ENCODE assay signal across 15 cellular contexts in the genomic region with DNA sequence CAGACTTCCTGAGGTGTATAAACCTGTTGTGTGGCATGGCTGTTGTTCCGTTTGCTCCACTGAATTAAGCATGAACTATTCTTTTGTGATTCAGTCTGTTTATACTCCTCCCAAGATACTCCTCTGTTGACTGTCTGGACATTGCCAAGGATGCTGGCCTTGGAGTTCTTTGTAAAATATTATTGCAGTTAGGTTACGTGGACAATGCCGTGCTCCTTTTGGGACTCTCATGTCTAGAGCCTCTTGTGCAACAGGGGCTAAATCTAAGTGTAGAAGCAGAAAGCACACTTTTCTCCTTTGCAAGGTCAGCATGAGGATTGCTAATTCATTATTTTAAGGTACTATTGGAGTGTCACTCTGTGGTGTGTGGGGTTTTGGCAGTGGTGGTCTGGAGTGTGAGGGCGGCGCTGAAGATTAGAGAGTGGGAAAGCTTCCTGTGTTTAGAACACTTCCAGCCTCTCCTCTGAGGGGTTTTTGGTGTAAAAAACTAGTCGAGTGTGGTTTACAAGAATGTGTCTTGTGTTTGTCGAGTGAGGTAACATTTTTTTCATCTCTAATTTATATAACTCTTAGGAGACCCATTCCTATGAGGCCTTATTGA.
DNase-seq lines count a peak whose midpoint lies in the region; ATAC-seq, FAIRE-seq and TF ChIP-seq lines count a peak whose summit lies in the region.
"Had no signal": no experiment of that assay in that cellular context is flagged by ENCODE, and none has a peak within 500 bp of the region (broad histone marks: within the 10 kb centered on the region; RNA-seq: fewer than 3 reads in every experiment).

No MANE protein-coding gene starts in this region.

- DNase-seq in GM23248 (no peak), astrocyte of the hippocampus (ENCODE audit: low read depth, low spot score) (peak; percentile 62), right cardiac atrium (no peak), sigmoid colon (no peak), RCC 7860 (ENCODE audit: low spot score) (no peak), SK-N-DZ (ENCODE audit: low spot score) (no peak), T-helper 17 cell (no peak)
- DNase-seq: activated B cell treated with CpG ODN at 0.5 μM for 24 hours, NCI-H446 treated with DMSO at 0.1 percent for 48 hours had no signal

- no peak for TF ChIP-seq EP300 in sigmoid colon (IDR thresholded peaks at IDR 0.05)

- peak overlapping the region; percentile 53 for H3K27ac ChIP-seq in GM23248
- H3K27ac ChIP-seq in right cardiac atrium (ENCODE audit: low read length): peak overlapping the region; percentile 85
- peak overlapping the region in 3 of 4 donors; percentile 40 to 95 (median 74) for H3K27ac ChIP-seq in sigmoid colon
- H3K27ac ChIP-seq: foreskin keratinocyte, right lobe of liver had no signal

- no peak overlapping the region for H3K27ac Mint-ChIP-seq in T-helper 17 cell
- H3K27ac Mint-ChIP-seq: activated B cell treated with CpG ODN at 0.5 μM for 24 hours; activated naive CD8-positive, alpha-beta T cell treated with anti-CD3 and anti-CD28 coated beads, Interleukin-2, amount 10 ng/mL, durations not matched to agents 7 days and 5 days had no signal

- H3F3A ChIP-seq in GM23248 (ENCODE audit: insufficient read depth): peaks cover 2% of the 10 kb centered on the region

- peaks cover 6% of the 10 kb centered on the region for H3K36me3 Mint-ChIP-seq in T-helper 17 cell (ENCODE audit: low read depth)
- H3K36me3 Mint-ChIP-seq: activated naive CD8-positive, alpha-beta T cell treated with anti-CD3 and anti-CD28 coated beads, Interleukin-2, amount 10 ng/mL, durations not matched to agents 7 days and 5 days had no signal

- H3K36me3 ChIP-seq in GM23248 (ENCODE audit: low read depth) (no peaks in the 10 kb centered on the region), sigmoid colon (no peaks in the 10 kb centered on the region)
- H3K36me3 ChIP-seq: right lobe of liver had no signal

- H3K9ac ChIP-seq in GM23248: peak overlapping the region; percentile 40; the same call in 1 of the 2 replicates

- H3K4me1 Mint-ChIP-seq in T-helper 17 cell: peaks cover 7% of the 10 kb centered on the region
- H3K4me1 Mint-ChIP-seq: activated B cell treated with CpG ODN at 0.5 μM for 24 hours had no signal

- H3K4me3 Mint-ChIP-seq in T-helper 17 cell: no peak overlapping the region
- H3K4me3 Mint-ChIP-seq: activated B cell treated with CpG ODN at 0.5 μM for 24 hours; activated naive CD8-positive, alpha-beta T cell treated with anti-CD3 and anti-CD28 coated beads, Interleukin-2, amount 10 ng/mL, durations not matched to agents 7 days and 5 days had no signal

- intact Hi-C loops in right cardiac atrium (cut with DNase I): loop anchor here (2.0 to 10.0 kb wide), 5 partner anchors 72 to 125 kb away; a partner anchor contains a TSS
- intact Hi-C loops in sigmoid colon (cut with DNase I): no loop called here

- no peak overlapping the region for H2AFZ ChIP-seq in GM23248

- H4K20me1 ChIP-seq in GM23248 (ENCODE audit: insufficient read depth): no peaks in the 10 kb centered on the region; the same call in 1 of the 2 replicates

- no peak for ATAC-seq in right cardiac atrium
- no peak for ATAC-seq in GM19467 (IDR thresholded peaks at IDR 0.05; ENCODE audit: unreplicated experiment)
- ATAC-seq in T-helper 17 cell: no peak

- peaks cover 33% of the 10 kb centered on the region for H3K27me3 Mint-ChIP-seq in T-helper 17 cell
- H3K27me3 Mint-ChIP-seq: activated B cell treated with CpG ODN at 0.5 μM for 24 hours had no signal

- no peak overlapping the region for H3K4me2 ChIP-seq in GM23248 (ENCODE audit: unreplicated experiment)

- in situ Hi-C loops in GM23248 (cut with MboI): no loop called here

- H3K9me3 ChIP-seq in GM23248 (ENCODE audit: low read depth) (no peaks in the 10 kb centered on the region), right cardiac atrium (ENCODE audit: control insufficient read depth, low read length) (no peaks in the 10 kb centered on the region), sigmoid colon (no peaks in the 10 kb centered on the region), T-helper 17 cell (ENCODE audit: control insufficient read depth, low read length, poor library complexity, severe bottlenecking) (no peaks in the 10 kb centered on the region)
- H3K9me3 ChIP-seq: right lobe of liver had no signal

- no peak for TF ChIP-seq CTCF in sigmoid colon (IDR thresholded peaks at IDR 0.05)

- peaks cover 19% of the 10 kb centered on the region for H3K4me1 ChIP-seq in GM23248 (ENCODE audit: insufficient read depth)
- H3K4me1 ChIP-seq in right cardiac atrium (ENCODE audit: control insufficient read depth, insufficient read depth, low read length): peaks cover 9% of the 10 kb centered on the region
- peaks cover 0 to 37% (median 33%) of the 10 kb centered on the region in 4 donors for H3K4me1 ChIP-seq in sigmoid colon
- H3K4me1 ChIP-seq: right lobe of liver had no signal

- H3K27me3 ChIP-seq in GM23248 (replicated peaks; ENCODE audit: insufficient read depth): no peaks in the 10 kb centered on the region
- no peaks in the 10 kb centered on the region for H3K27me3 ChIP-seq in right cardiac atrium (ENCODE audit: control insufficient read depth, insufficient read depth)
- no peaks in the 10 kb centered on the region for H3K27me3 ChIP-seq in sigmoid colon
- H3K27me3 ChIP-seq: foreskin keratinocyte, right lobe of liver had no signal

- FAIRE-seq in RCC 7860 (lab: Jason Lieb, UNC): no peak
- FAIRE-seq: bronchial epithelial cell, islet of Langerhans had no signal

- no peaks in the 10 kb centered on the region for H3K9me2 ChIP-seq in GM23248 (ENCODE audit: insufficient read depth)

- peaks cover 97% of the 10 kb centered on the region for H3K79me2 ChIP-seq in GM23248 (ENCODE audit: insufficient read depth)

- WGBS in GM23248 (ENCODE audit: low coverage in 1 of 2, low lambda C conversion rate in 2 of 2, missing lambda C conversion rate in 2 of 2), 2 experiments: 52% methylated on average over 7 of the region's 7 CpGs
- 43% methylated on average over 7 of the region's 7 CpGs for WGBS in right cardiac atrium
- 67 to 82% methylated on average over 7 of the region's 7 CpGs for WGBS in sigmoid colon, 2 donors

- H3K4me3 ChIP-seq in GM23248: no peak overlapping the region
- no peak overlapping the region for H3K4me3 ChIP-seq in right cardiac atrium (ENCODE audit: low read length)
- H3K4me3 ChIP-seq in sigmoid colon: no peak overlapping the region
- H3K4me3 ChIP-seq: right lobe of liver had no signal

- TF ChIP-seq POLR2A in sigmoid colon (IDR thresholded peaks at IDR 0.05): no peak
